8 cellular contexts compared by ENCODE assay signal in the genomic region with DNA sequence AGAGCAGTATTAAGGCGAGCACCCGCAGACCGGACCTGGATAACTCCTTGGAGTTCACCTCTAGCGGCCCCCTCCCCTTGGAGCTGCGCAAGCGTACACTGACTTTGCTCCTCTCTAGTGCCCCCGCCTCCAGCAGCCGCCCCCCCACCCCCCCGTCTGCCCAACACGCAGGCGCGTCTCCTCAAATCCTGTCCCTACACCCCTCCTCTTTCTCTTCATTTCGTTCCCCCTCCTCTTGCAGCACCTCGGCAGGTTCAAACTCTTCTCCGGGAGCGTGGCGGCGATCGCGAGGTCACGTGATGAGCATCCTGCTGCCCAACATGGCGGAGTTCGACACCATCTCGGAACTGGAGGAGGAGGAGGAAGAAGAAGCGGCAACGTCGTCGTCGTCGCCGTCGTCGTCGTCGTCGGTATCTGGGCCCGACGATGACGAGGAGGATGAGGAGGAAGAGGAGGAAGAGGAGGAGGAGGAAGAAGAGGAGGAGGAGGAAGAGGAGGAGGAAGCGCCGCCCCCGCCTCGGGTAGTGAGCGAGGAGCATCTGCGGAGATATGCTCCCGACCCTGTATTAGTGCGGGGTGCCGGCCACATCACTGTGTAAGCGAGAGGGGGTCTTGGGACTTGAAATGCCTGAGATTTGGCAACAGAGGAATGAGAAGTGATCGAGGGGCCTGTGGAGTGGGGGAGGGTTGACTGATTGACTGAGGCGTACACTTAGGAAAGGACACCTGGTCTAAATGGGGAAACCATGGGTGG. TPM values are rescaled to one million over a fixed set of nuclear protein-coding genes. Genes with fewer than 3 reads are reported as not detected.
DNase-seq lines count a peak whose midpoint lies in the region; ATAC-seq and TF ChIP-seq lines count a peak whose summit lies in the region.

Gene CHIC1 (plus strand): TSS at position 212 of the 754 bp plus-strand sequence. CDS start 88 bp downstream, at position 300.

- no peaks in the 10 kb centered on the region for H3K27me3 Mint-ChIP-seq in activated CD4-positive, alpha-beta memory T cell treated with anti-CD3 and anti-CD28 coated beads, Interleukin-2, amount 10 ng/mL, durations not matched to agents 7 days and 5 days

- H3K36me3 ChIP-seq in A673 (ENCODE audit: insufficient read depth, low read length, poor library complexity, severe bottlenecking) (no peaks in the 10 kb centered on the region), duodenal mucosa (ENCODE audit: control insufficient read depth in 1 of 2, insufficient read depth in 2 of 2, low read length in 2 of 2) (no peaks in the 10 kb centered on the region), lung (ENCODE audit: control insufficient read depth in 2 of 2, insufficient read depth in 2 of 2, low read length in 2 of 2) (no peaks in the 10 kb centered on the region)

- H3K9me3 ChIP-seq in A673 (ENCODE audit: low read depth, low read length, poor library complexity, severe bottlenecking) (no peaks in the 10 kb centered on the region), duodenal mucosa (ENCODE audit: control insufficient read depth in 1 of 2, low read length in 2 of 2) (no peaks in the 10 kb centered on the region), lung (ENCODE audit: control insufficient read depth in 2 of 2, insufficient read depth in 1 of 2, low read length in 1 of 2) (peaks cover 0 to 4% of the 10 kb centered on the region in 2 donors)

- H3K4me3 ChIP-seq in A673 (ENCODE audit: low read depth, low read length, poor library complexity, severe bottlenecking) (peak within 1 kb of the TSS; percentile 55), duodenal mucosa (ENCODE audit: low read depth in 1 of 2, low read length in 2 of 2) (peak within 1 kb of the TSS; percentile 86 to 88), lung (peak within 1 kb of the TSS; percentile 77)

- H3K27ac Mint-ChIP-seq in activated CD4-positive, alpha-beta memory T cell treated with anti-CD3 and anti-CD28 coated beads, Interleukin-2, amount 10 ng/mL, durations not matched to agents 7 days and 5 days = peak within 1 kb of the TSS; percentile 94

- TF ChIP-seq CTCF in A673 (conservative IDR thresholded peaks at IDR 0.05; ENCODE audit: low read depth, low read length) (no peak), lung (IDR thresholded peaks at IDR 0.05; ENCODE audit: control extremely low read depth, extremely low read depth) (no peak)

- intact Hi-C loops in A673 (cut with micrococcal nuclease; ENCODE audit: unreplicated experiment) = no loop called here

- no TSS peak for BruUV-seq in A673 (replicated peaks; lab: Mats Ljungman, UMichigan)

- ATAC-seq in GM18868 (IDR thresholded peaks at IDR 0.05; ENCODE audit: unreplicated experiment) = peak; percentile 75
- peak; percentile 59 for ATAC-seq in HG03108 (IDR thresholded peaks at IDR 0.05; ENCODE audit: unreplicated experiment)
- peak; percentile 67 for ATAC-seq in lung (ENCODE audit: insufficient read depth, low FRiP score)

- H3K4me1 ChIP-seq in A673 (ENCODE audit: insufficient read depth, low read length, poor library complexity, severe bottlenecking) (no peaks in the 10 kb centered on the region), duodenal mucosa (ENCODE audit: control insufficient read depth in 1 of 2, insufficient read depth in 2 of 2, low read length in 2 of 2) (peaks cover 0 to 6% of the 10 kb centered on the region in 2 donors), lung (ENCODE audit: control insufficient read depth in 2 of 2, insufficient read depth in 2 of 2, low read length in 2 of 2) (no peaks in the 10 kb centered on the region)

- H3K36me3 Mint-ChIP-seq in activated CD4-positive, alpha-beta memory T cell treated with anti-CD3 and anti-CD28 coated beads, Interleukin-2, amount 10 ng/mL, durations not matched to agents 7 days and 5 days (ENCODE audit: low read depth) = peaks cover 3% of the 10 kb centered on the region

- H3K9ac ChIP-seq in duodenal mucosa (ENCODE audit: low read depth in 1 of 2, low read length in 2 of 2) = peak within 1 kb of the TSS; percentile 43 to 61

- H3K4me3 Mint-ChIP-seq in activated CD4-positive, alpha-beta memory T cell treated with anti-CD3 and anti-CD28 coated beads, Interleukin-2, amount 10 ng/mL, durations not matched to agents 7 days and 5 days = peak within 1 kb of the TSS; percentile 85

- H3K27me3 ChIP-seq in A673 (replicated peaks; ENCODE audit: insufficient read depth, low read depth, low read length, poor library complexity) = no peaks in the 10 kb centered on the region
- H3K27me3 ChIP-seq in duodenal mucosa (ENCODE audit: control insufficient read depth in 1 of 2, insufficient read depth in 2 of 2, low read length in 2 of 2) = no peaks in the 10 kb centered on the region
- H3K27me3 ChIP-seq in lung (ENCODE audit: control insufficient read depth, insufficient read depth) = no peaks in the 10 kb centered on the region

- DNase-seq in A673 (ENCODE audit: low spot score) (peak; percentile 79), NCI-H446 treated with DMSO at 0.1 percent for 48 hours (lab: John Stamatoyannopoulos, UW) (peak; percentile 62), lung (ENCODE audit: low spot score) (peak; percentile 59)
- peak; percentile 72 for DNase-seq in activated CD4-positive, alpha-beta memory T cell treated with anti-CD3 and anti-CD28 coated beads, Interleukin-2, amount 10 ng/mL, durations not matched to agents 7 days and 5 days
- DNase-seq in stimulated activated CD4-positive, alpha-beta T cell treated with anti-CD3 and anti-CD28 coated beads, TNF-alpha, amount 100 ng/mL, for 1 hour (ENCODE audit: low read depth in 3 of 3, low spot score in 1 of 3) = peak; percentile 13 to 39 (median 38)

- 1 to 26% methylated on average over 35 to 51 of the region's 51 CpGs for WGBS in lung, 2 donors

- peaks cover 19% of the 10 kb centered on the region for H3K4me1 Mint-ChIP-seq in activated CD4-positive, alpha-beta memory T cell treated with anti-CD3 and anti-CD28 coated beads, Interleukin-2, amount 10 ng/mL, durations not matched to agents 7 days and 5 days

- H3K27ac ChIP-seq in A673 (ENCODE audit: low read depth, low read length, poor library complexity, severe bottlenecking) = peak within 1 kb of the TSS; percentile 52
- H3K27ac ChIP-seq in duodenal mucosa (ENCODE audit: low read depth, low read length) = peak within 1 kb of the TSS; percentile 73
- peak within 1 kb of the TSS; percentile 68 to 86 for H3K27ac ChIP-seq in lung (ENCODE audit: low read depth in 1 of 2, low read length in 1 of 2)

- no peaks in the 10 kb centered on the region for H3K9me3 Mint-ChIP-seq in activated CD4-positive, alpha-beta memory T cell treated with anti-CD3 and anti-CD28 coated beads, Interleukin-2, amount 10 ng/mL, durations not matched to agents 7 days and 5 days

- POLR2A ChIA-PET in A673 (lab: Charles Lee; ENCODE audit: low non-redundant PET) = interaction anchor here (0.6 kb wide), 1 partner anchor 19 kb away, joined by 3 read pairs; no protein-coding TSS in a partner anchor
- POLR2A ChIA-PET in activated CD4-positive, alpha-beta memory T cell treated with anti-CD3 and anti-CD28 coated beads, Interleukin-2, amount 10 ng/mL, durations not matched to agents 7 days and 5 days (lab: Charles Lee) = interaction anchor here (0.9 kb wide), 1 partner anchor 382 kb away, joined by 3 read pairs; no protein-coding TSS in a partner anchor

- CTCF ChIA-PET in A673 (lab: Charles Lee) = no interaction called here
- CTCF ChIA-PET in activated CD4-positive, alpha-beta memory T cell treated with anti-CD3 and anti-CD28 coated beads, Interleukin-2, amount 10 ng/mL, durations not matched to agents 7 days and 5 days (lab: Charles Lee) = no interaction called here

RNA-seq across cellular contexts. Expression of gene CHIC1, which starts in this region (rescaled TPM):
- total RNA-seq in A673 (2021) = 4.7 and 5.2 TPM in 2 replicates
- total RNA-seq in activated CD4-positive, alpha-beta memory T cell treated with anti-CD3 and anti-CD28 coated beads, Interleukin-2, amount 10 ng/mL, durations not matched to agents 7 days and 5 days = 1 to 10 TPM; 6.5 TPM
- total RNA-seq in lung = 10 to 100 TPM in 1 of 2 donors, 1 to 10 TPM in 1; 6.7 to 14.3 TPM
- polyA plus RNA-seq in lung = 1 to 10 TPM; 2.0 to 2.1 TPM

Comparison
In these comparisons a context has a peak if more than half of its experiments do, and no peak if none do; other contexts are left out.
1. Peak in every context shown above with its lines: DNase-seq, ATAC-seq, H3K4me3 ChIP-seq and H3K27ac ChIP-seq.